Comparison of ENCODE assay signal across 1 cellular context in the genomic region with DNA sequence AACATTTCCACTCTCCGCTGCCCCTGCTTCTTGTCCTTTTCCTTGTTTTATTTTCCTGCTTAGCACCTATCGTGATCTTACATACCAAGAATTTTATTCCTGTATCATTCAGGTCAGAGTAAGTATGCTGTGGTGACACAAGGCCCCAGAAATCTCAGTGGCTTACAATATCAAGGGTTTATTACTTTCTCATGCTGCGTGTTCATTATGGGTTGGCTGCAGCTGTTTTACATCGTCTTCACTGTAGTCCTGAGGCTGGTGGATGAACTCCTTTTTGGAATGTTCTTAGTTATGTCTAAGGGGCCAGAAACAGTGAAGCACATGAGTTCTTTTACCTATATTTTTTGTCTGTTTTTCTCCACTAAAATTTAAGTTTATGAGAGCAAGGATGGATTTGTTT.
TF ChIP-seq lines count a peak whose summit lies in the region.

No MANE protein-coding gene starts in this region.

TF ChIP-seq in K562, 482 proteins besides CTCF, POLR2A, EP300 and RAD21 (continued from another document):
- TF ChIP-seq, protein P1, sequence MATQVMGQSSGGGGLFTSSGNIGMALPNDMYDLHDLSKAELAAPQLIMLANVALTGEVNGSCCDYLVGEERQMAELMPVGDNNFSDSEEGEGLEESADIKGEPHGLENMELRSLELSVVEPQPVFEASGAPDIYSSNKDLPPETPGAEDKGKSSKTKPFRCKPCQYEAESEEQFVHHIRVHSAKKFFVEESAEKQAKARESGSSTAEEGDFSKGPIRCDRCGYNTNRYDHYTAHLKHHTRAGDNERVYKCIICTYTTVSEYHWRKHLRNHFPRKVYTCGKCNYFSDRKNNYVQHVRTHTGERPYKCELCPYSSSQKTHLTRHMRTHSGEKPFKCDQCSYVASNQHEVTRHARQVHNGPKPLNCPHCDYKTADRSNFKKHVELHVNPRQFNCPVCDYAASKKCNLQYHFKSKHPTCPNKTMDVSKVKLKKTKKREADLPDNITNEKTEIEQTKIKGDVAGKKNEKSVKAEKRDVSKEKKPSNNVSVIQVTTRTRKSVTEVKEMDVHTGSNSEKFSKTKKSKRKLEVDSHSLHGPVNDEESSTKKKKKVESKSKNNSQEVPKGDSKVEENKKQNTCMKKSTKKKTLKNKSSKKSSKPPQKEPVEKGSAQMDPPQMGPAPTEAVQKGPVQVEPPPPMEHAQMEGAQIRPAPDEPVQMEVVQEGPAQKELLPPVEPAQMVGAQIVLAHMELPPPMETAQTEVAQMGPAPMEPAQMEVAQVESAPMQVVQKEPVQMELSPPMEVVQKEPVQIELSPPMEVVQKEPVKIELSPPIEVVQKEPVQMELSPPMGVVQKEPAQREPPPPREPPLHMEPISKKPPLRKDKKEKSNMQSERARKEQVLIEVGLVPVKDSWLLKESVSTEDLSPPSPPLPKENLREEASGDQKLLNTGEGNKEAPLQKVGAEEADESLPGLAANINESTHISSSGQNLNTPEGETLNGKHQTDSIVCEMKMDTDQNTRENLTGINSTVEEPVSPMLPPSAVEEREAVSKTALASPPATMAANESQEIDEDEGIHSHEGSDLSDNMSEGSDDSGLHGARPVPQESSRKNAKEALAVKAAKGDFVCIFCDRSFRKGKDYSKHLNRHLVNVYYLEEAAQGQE (CRISPR knock-in tag; IDR thresholded peaks at IDR 0.05; ENCODE audit: low read depth), result no peak
- TF ChIP-seq TCF7L2 (IDR thresholded peaks at IDR 0.05; ENCODE audit: low read depth, low read length), result no peak
- no peak for TF ChIP-seq NFATC3 (IDR thresholded peaks at IDR 0.05)
- no peak for TF ChIP-seq ZFPM2 (CRISPR knock-in tag; IDR thresholded peaks at IDR 0.05)
TF ChIP-seq in K562: peak in this region for 0.
